In the genomic region with DNA sequence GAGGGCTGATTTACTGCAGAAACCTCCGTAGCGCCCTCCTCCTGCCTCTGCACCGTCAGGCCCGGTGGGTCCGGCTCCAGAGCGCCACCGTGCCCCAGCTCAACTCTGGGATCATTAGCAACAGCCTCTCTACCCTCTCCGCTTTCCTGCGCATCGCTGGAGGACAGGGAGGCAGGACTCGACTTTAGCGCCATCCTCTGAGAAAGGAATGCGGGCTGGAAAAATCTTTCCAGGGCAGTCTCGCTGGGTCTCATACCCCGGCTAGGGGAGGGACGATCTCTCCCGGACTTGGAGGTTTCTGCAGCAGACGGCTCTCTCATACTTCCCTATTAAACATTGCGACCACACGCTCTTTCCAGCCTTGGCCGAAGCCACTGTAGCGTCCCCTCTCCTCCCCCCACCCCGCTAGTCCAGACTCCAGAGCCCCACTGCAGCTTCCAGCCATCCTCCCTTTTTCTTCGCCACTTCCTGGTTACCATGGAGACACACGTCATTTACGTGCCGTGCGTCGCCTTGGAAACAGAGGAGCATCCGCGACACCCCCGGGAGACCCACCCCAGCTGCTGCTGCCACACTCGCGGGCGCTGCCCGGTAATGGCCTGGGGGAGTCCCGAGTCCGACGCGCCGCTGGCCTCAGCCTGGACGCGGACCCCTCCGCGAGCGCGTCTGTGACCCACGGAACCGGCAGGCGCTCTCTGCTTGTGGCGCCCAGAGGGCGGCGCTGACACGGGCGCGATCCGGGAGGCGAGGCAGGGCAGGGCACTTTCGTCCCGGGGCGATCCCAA, we compare ENCODE assay signal across 8 cellular contexts. TPM values are rescaled to one million over a fixed set of nuclear protein-coding genes. Genes with fewer than 3 reads are reported as not detected.
A peak's percentile ranks its signal among the peaks of the same experiment; 100 is the strongest.
DNase-seq lines count a peak whose midpoint lies in the region; ATAC-seq and TF ChIP-seq lines count a peak whose summit lies in the region.

A gene (plus strand): TSS at position 554 of the 785 bp plus-strand sequence. CDS start 479 bp downstream, outside the sequence.

- H3K27ac ChIP-seq in RWPE2 (ENCODE audit: poor library complexity, severe bottlenecking) (no peak within 1 kb of the TSS), neural progenitor cell (no peak within 1 kb of the TSS), subcutaneous abdominal adipose tissue (ENCODE audit: low read depth, low read length) (no peak within 1 kb of the TSS)

- H3K9me3 Mint-ChIP-seq in Caco-2 (ENCODE audit: unreplicated experiment) (no peaks in the 10 kb centered on the region), neural progenitor cell (no peaks in the 10 kb centered on the region)

- H3F3A ChIP-seq in neural progenitor cell (ENCODE audit: low read depth) = peaks cover 30% of the 10 kb centered on the region

- H3K4me1 ChIP-seq in Caco-2 (peaks cover 6% of the 10 kb centered on the region), RWPE2 (ENCODE audit: insufficient read depth, poor library complexity, severe bottlenecking) (no peaks in the 10 kb centered on the region), neural progenitor cell (peaks cover 23% of the 10 kb centered on the region), subcutaneous abdominal adipose tissue (ENCODE audit: control insufficient read depth in 5 of 5, insufficient read depth in 5 of 5, low read length in 5 of 5) (peaks cover 0 to 23% (median 20%) of the 10 kb centered on the region in 5 donors)

- H3K36me3 ChIP-seq in Caco-2 (ENCODE audit: control insufficient read depth, insufficient read depth, low read length) = no peaks in the 10 kb centered on the region
- H3K36me3 ChIP-seq in RWPE2 (ENCODE audit: low read depth) = no peaks in the 10 kb centered on the region
- no peaks in the 10 kb centered on the region for H3K36me3 ChIP-seq in neural progenitor cell
- no peaks in the 10 kb centered on the region for H3K36me3 ChIP-seq in subcutaneous abdominal adipose tissue (ENCODE audit: control insufficient read depth in 5 of 5, insufficient read depth in 5 of 5, low read length in 5 of 5)

- H3K4me3 ChIP-seq in Caco-2 (ENCODE audit: low read depth, low read length) = peak within 1 kb of the TSS; percentile 63
- peak within 1 kb of the TSS; percentile 29 for H3K4me3 ChIP-seq in RWPE2 (ENCODE audit: severe bottlenecking)
- H3K4me3 ChIP-seq in neural progenitor cell = peak within 1 kb of the TSS; percentile 76
- H3K4me3 ChIP-seq in subcutaneous abdominal adipose tissue (ENCODE audit: low read depth in 1 of 5, low read length in 5 of 5) = peak within 1 kb of the TSS; percentile 63 to 79 (median 67)

- TF ChIP-seq CTCF in Caco-2 (IDR thresholded peaks at IDR 0.05; ENCODE audit: insufficient read depth in 1 of 2, low read depth in 1 of 2, low read length in 1 of 2, severe bottlenecking in 1 of 2, unreplicated experiment in 1 of 2) (peak in 1 of 2 experiments; percentile 56), RWPE2 (IDR thresholded peaks at IDR 0.05; ENCODE audit: poor library complexity, severe bottlenecking) (peak; percentile 32), neural progenitor cell (IDR thresholded peaks at IDR 0.05) (peak; percentile 51)

- no peaks in the 10 kb centered on the region for H3K79me2 ChIP-seq in neural progenitor cell (ENCODE audit: low read depth)

- H3K4me1 Mint-ChIP-seq in Caco-2 (ENCODE audit: low read depth, unreplicated experiment) (peaks cover 15% of the 10 kb centered on the region), neural progenitor cell (peaks cover 31% of the 10 kb centered on the region)

- no TSS peak for BruUV-seq in Caco-2 (replicated peaks; lab: Mats Ljungman, UMichigan)

- H2AFZ ChIP-seq in neural progenitor cell (replicated peaks) = peak within 1 kb of the TSS; percentile 93

- H3K27me3 ChIP-seq in Caco-2 (replicated peaks; ENCODE audit: control insufficient read depth, insufficient read depth, low read length) (no peaks in the 10 kb centered on the region), RWPE2 (ENCODE audit: insufficient read depth, poor library complexity, severe bottlenecking) (peaks cover 48% of the 10 kb centered on the region), neural progenitor cell (peaks cover 73% of the 10 kb centered on the region), subcutaneous abdominal adipose tissue (ENCODE audit: control insufficient read depth in 5 of 5, insufficient read depth in 4 of 5, low read length in 5 of 5) (peaks cover 24 to 53% (median 41%) of the 10 kb centered on the region in 5 donors)

- CTCF ChIA-PET in Caco-2 (lab: Charles Lee) = interaction anchor here (0.5 to 1.3 kb wide), 11 partner anchors 12 to 439 kb away, joined by 3 to 6 read pairs (median 3); a partner anchor contains a TSS

- H3K9ac ChIP-seq in neural progenitor cell = no peak within 1 kb of the TSS
- H3K9ac ChIP-seq in subcutaneous abdominal adipose tissue (ENCODE audit: low read length in 5 of 5) = peak within 1 kb of the TSS in 2 of 5 donors; percentile 31 to 35

- H4K20me1 ChIP-seq in neural progenitor cell (ENCODE audit: low read depth) = no peaks in the 10 kb centered on the region

- ATAC-seq in GM21381 (IDR thresholded peaks at IDR 0.05; ENCODE audit: unreplicated experiment) (peak; percentile 69), RWPE2 (ENCODE audit: low read depth) (peak; percentile 42)

- peak; percentile 74 to 82 for DNase-seq in Caco-2
- peak; percentile 65 for DNase-seq in HuH-7 (ENCODE audit: low spot score)
- DNase-seq in RWPE2 (ENCODE audit: low spot score) = no peak
- peak; percentile 64 for DNase-seq in activated gamma-delta T cell treated with Interleukin-2 at 50 U/mL for 16 hours
- peak; percentile 80 for DNase-seq in foreskin melanocyte
- peak; percentile 94 for DNase-seq in neural progenitor cell (ENCODE audit: low spot score)

- H3K36me3 Mint-ChIP-seq in Caco-2 (ENCODE audit: insufficient read depth, unreplicated experiment) = no peaks in the 10 kb centered on the region
- no peaks in the 10 kb centered on the region for H3K36me3 Mint-ChIP-seq in neural progenitor cell

- H3K9me3 ChIP-seq in Caco-2 (no peaks in the 10 kb centered on the region), RWPE2 (ENCODE audit: severe bottlenecking) (no peaks in the 10 kb centered on the region), neural progenitor cell (ENCODE audit: low read depth) (no peaks in the 10 kb centered on the region), subcutaneous abdominal adipose tissue (ENCODE audit: control insufficient read depth in 5 of 5, low read length in 5 of 5) (no peaks in the 10 kb centered on the region)

- H3K4me2 ChIP-seq in neural progenitor cell = peak within 1 kb of the TSS; percentile 79

- intact Hi-C loops in Caco-2 (cut with micrococcal nuclease; ENCODE audit: unreplicated experiment) = loop anchor here (1.0 to 2.0 kb wide), 2 partner anchors 26 to 271 kb away; a partner anchor contains a TSS

- peak within 1 kb of the TSS; percentile 45 for H3K27ac Mint-ChIP-seq in Caco-2 (ENCODE audit: unreplicated experiment)
- peak within 1 kb of the TSS; percentile 50 for H3K27ac Mint-ChIP-seq in neural progenitor cell

- H3K4me3 Mint-ChIP-seq in Caco-2 (ENCODE audit: unreplicated experiment) = peak within 1 kb of the TSS; percentile 77
- peak within 1 kb of the TSS; percentile 91 for H3K4me3 Mint-ChIP-seq in neural progenitor cell

- POLR2A ChIA-PET in Caco-2 (lab: Charles Lee) = interaction anchor here (0.6 to 1.6 kb wide), 4 partner anchors 14 to 65 kb away, joined by 3 to 6 read pairs (median 4); no protein-coding TSS in a partner anchor

- H3K27me3 Mint-ChIP-seq in Caco-2 (ENCODE audit: insufficient read depth, unreplicated experiment) (peaks cover 13% of the 10 kb centered on the region), neural progenitor cell (ENCODE audit: insufficient read depth, low read depth) (peaks cover 14% of the 10 kb centered on the region)

RNA-seq across cellular contexts. Expression of the gene that starts here (rescaled TPM):
- 1.00 and 1.0 TPM in 2 replicates for total RNA-seq in Caco-2 (2022)
- total RNA-seq in neural progenitor cell (ENCODE audit: low replicate concordance) = 0.28 and 1.1 TPM in 2 replicates
